Comparison of ENCODE assay signal across 8 cellular contexts in the genomic region with DNA sequence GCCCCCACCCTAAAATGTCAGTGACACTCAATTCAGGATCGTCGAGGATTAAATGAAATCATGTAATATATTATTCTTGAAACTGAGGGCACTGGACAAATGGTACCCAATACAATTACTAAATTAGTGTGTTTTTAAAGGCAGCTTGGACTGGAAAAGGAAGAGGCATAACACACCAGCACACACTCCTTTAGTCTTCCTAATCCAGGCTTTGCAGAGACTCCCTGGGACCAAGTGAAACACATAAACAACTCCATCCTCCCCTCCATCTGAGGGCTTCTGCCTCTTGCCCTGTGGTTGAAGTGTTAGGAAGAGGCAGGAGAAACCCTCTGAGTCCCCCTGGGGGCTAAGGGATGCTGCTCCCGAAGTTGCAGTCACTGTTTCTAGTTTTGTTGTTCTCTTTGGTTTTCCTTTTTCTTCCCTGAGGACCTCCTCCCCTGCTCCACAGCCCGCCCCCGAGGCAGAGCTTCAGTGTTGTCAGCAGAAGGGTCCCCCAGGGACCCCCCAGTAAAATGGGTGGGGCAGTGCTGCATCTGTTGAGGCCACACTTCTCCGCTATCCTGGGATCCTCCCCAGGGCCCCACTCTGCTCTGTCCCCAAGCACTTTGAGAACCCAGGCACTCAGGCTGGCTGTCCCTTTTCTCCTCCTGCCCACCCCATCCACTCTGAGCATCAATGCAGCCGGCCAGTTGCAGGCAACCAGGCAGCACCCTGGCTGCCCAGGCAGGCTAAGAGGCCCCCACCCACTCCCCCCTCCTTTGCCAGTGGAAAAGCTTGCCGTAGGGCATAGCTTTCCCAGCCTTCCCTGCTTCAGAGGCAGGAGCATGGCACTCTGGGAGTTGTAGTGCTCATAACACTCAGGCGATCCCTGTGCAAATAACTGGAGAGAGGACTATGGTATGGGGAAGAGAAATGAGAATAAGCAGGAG. TPM values are rescaled to one million over a fixed set of nuclear protein-coding genes. Genes with fewer than 3 reads are reported as not detected.
A peak's percentile ranks its signal among the peaks of the same experiment; 100 is the strongest.
DNase-seq lines count a peak whose midpoint lies in the region; ATAC-seq, FAIRE-seq and TF ChIP-seq lines count a peak whose summit lies in the region.

No MANE protein-coding gene starts in this region.

- no peak overlapping the region for H2AFZ ChIP-seq in GM23338

- H3K4me3 ChIP-seq in GM23338 = peak overlapping the region; percentile 45; the same call in 1 of the 2 replicates

- intact Hi-C loops in activated CD4-positive, alpha-beta memory T cell treated with anti-CD3 and anti-CD28 coated beads for 36 hours (cut with micrococcal nuclease) = no loop called here

- H3K4me1 ChIP-seq in GM23338 (ENCODE audit: insufficient read depth) = peaks cover 30% of the 10 kb centered on the region

- no peaks in the 10 kb centered on the region for H3K9me2 ChIP-seq in GM23338 (ENCODE audit: insufficient read depth)

- H3K27ac Mint-ChIP-seq in GM23338 = peak overlapping the region; percentile 74
- no peak overlapping the region for H3K27ac Mint-ChIP-seq in activated CD4-positive, alpha-beta memory T cell treated with anti-CD3 and anti-CD28 coated beads for 36 hours

- H3K27ac ChIP-seq in GM23338 (ENCODE audit: low read depth) = peak overlapping the region; percentile 59; the same call in 1 of the 2 replicates

- POLR2A ChIA-PET in activated CD4-positive, alpha-beta memory T cell treated with anti-CD3 and anti-CD28 coated beads for 36 hours (lab: Charles Lee) = interaction anchor here (1.4 kb wide), 1 partner anchor 11 kb away, joined by 4 read pairs; no protein-coding TSS in a partner anchor

- peak; percentile 7 to 14; a peak in 1 of 4 replicates for TF ChIP-seq CTCF in GM23338 (conservative IDR thresholded peaks at IDR 0.05; ENCODE audit: low read depth in 2 of 2)

- CTCF ChIA-PET in activated CD4-positive, alpha-beta memory T cell treated with anti-CD3 and anti-CD28 coated beads for 36 hours (lab: Charles Lee) = interaction anchor here (1.6 to 2.1 kb wide), 2 partner anchors 37 to 59 kb away, joined by 5 to 6 read pairs; no protein-coding TSS in a partner anchor

- no peaks in the 10 kb centered on the region; the same call in 2 of the 3 replicates for H3K9me3 Mint-ChIP-seq in GM23338
- H3K9me3 Mint-ChIP-seq in activated CD4-positive, alpha-beta memory T cell treated with anti-CD3 and anti-CD28 coated beads for 36 hours = no peaks in the 10 kb centered on the region

- H3K4me2 ChIP-seq in GM23338 = peak overlapping the region; percentile 76

- peaks cover 21% of the 10 kb centered on the region for H3K27me3 Mint-ChIP-seq in GM23338 (ENCODE audit: insufficient read depth, low read depth, poor library complexity)
- no peaks in the 10 kb centered on the region for H3K27me3 Mint-ChIP-seq in activated CD4-positive, alpha-beta memory T cell treated with anti-CD3 and anti-CD28 coated beads for 36 hours

- H3K36me3 Mint-ChIP-seq in GM23338 (ENCODE audit: low read depth) = peaks cover 13% of the 10 kb centered on the region
- peaks cover 3% of the 10 kb centered on the region for H3K36me3 Mint-ChIP-seq in activated CD4-positive, alpha-beta memory T cell treated with anti-CD3 and anti-CD28 coated beads for 36 hours

- no peak for FAIRE-seq in urothelium cell line (lab: Jason Lieb, UNC)

- H3K4me3 Mint-ChIP-seq in GM23338 = peak overlapping the region; percentile 48
- no peak overlapping the region for H3K4me3 Mint-ChIP-seq in activated CD4-positive, alpha-beta memory T cell treated with anti-CD3 and anti-CD28 coated beads for 36 hours

- H3K36me3 ChIP-seq in GM23338 (ENCODE audit: insufficient read depth) = no peaks in the 10 kb centered on the region

- 0 out of 2 replicates have a peak, but pooled peaks cover 12% of the 10 kb centered on the region for H3F3A ChIP-seq in GM23338 (replicated peaks; ENCODE audit: low read depth)

- peaks cover 24% of the 10 kb centered on the region for H3K79me2 ChIP-seq in GM23338 (replicated peaks; ENCODE audit: insufficient read depth)

- peak; percentile 58 for DNase-seq in GM23338 (ENCODE audit: low spot score)
- peak; percentile 71 to 84 for DNase-seq in NCI-H526 (lab: John Stamatoyannopoulos, UW)
- peak; percentile 47 for DNase-seq in dermis blood vessel endothelial cell
- peak; percentile 27 to 61 for DNase-seq in lung microvascular endothelial cell (ENCODE audit: low read depth in 2 of 2)
- DNase-seq in urothelium cell line (ENCODE audit: low spot score) = peak; percentile 51
- DNase-seq in activated CD4-positive, alpha-beta memory T cell treated with anti-CD3 and anti-CD28 coated beads for 36 hours = no peak
- no peak for DNase-seq in DMS79 (lab: John Stamatoyannopoulos, UW)

- peaks cover 49% of the 10 kb centered on the region for H3K4me1 Mint-ChIP-seq in GM23338
- H3K4me1 Mint-ChIP-seq in activated CD4-positive, alpha-beta memory T cell treated with anti-CD3 and anti-CD28 coated beads for 36 hours (ENCODE audit: low read depth) = peaks cover 9% of the 10 kb centered on the region

- peaks cover 11% of the 10 kb centered on the region for H4K20me1 ChIP-seq in GM23338 (replicated peaks; ENCODE audit: insufficient read depth)

- ATAC-seq in GM23338 = peak; percentile 85
- no peak for ATAC-seq in GM19328 (IDR thresholded peaks at IDR 0.05; ENCODE audit: unreplicated experiment)

- H3K27me3 ChIP-seq in GM23338 (ENCODE audit: insufficient read depth) = no peaks in the 10 kb centered on the region

TF ChIP-seq in GM23338, 12 proteins besides CTCF, POLR2A, EP300 and RAD21 (continues in another document):
- no peak for TF ChIP-seq CREB1 (CRISPR knock-in tag; IDR thresholded peaks at IDR 0.05; ENCODE audit: low read depth)
- no peak for TF ChIP-seq JUNB (IDR thresholded peaks at IDR 0.05; ENCODE audit: unreplicated experiment)
- TF ChIP-seq ETS1 (IDR thresholded peaks at IDR 0.05) = no peak
- no peak for TF ChIP-seq STAT1 (IDR thresholded peaks at IDR 0.05; ENCODE audit: unreplicated experiment)
- no peak for TF ChIP-seq ZNF331 (CRISPR knock-in tag; IDR thresholded peaks at IDR 0.05; ENCODE audit: low read depth)

RNA-seq across cellular contexts. Expression of gene TMEM63B, which starts 5.9 kb away (rescaled TPM):
- 30.2 and 36.0 TPM in 2 replicates for total RNA-seq in GM23338 (2014; rRNA removed; shearing (Covaris generic))
- polyA plus RNA-seq in GM23338 (2016; fragmentation: Nextera tagmentation; extraction: Ambion mirVana) = 8.0 and 10.1 TPM in 2 replicates
- total RNA-seq in dermis blood vessel endothelial cell (33.0 and 36.3 TPM in 2 replicates), lung microvascular endothelial cell (11.3 and 21.2 TPM in 2 replicates)
- total RNA-seq in activated CD4-positive, alpha-beta memory T cell treated with anti-CD3 and anti-CD28 coated beads for 36 hours = 10 to 100 TPM; 11.6 to 13.0 TPM

RNA-seq across cellular contexts. Expression of gene MRPL14, which starts 6.0 kb away (rescaled TPM):
- 62.6 and 70.0 TPM in 2 replicates for total RNA-seq in GM23338 (2014; rRNA removed; shearing (Covaris generic))
- 178 and 191 TPM in 2 replicates for polyA plus RNA-seq in GM23338 (2016; fragmentation: Nextera tagmentation; extraction: Ambion mirVana)
- total RNA-seq in dermis blood vessel endothelial cell (48.1 and 75.4 TPM in 2 replicates), lung microvascular endothelial cell (65.4 and 67.1 TPM in 2 replicates)
- 10 to 100 TPM; 49.5 to 50.1 TPM for total RNA-seq in activated CD4-positive, alpha-beta memory T cell treated with anti-CD3 and anti-CD28 coated beads for 36 hours

RNA-seq across cellular contexts. Expression of gene CAPN11, which starts 25.4 kb away (rescaled TPM):
- 1.2 and 1.7 TPM in 2 replicates for total RNA-seq in GM23338 (2014; rRNA removed; shearing (Covaris generic))
- polyA plus RNA-seq in GM23338 (2016; fragmentation: Nextera tagmentation; extraction: Ambion mirVana) = 0.61 and 1.1 TPM in 2 replicates
- total RNA-seq in dermis blood vessel endothelial cell = 0.28 and 2.2 TPM in 2 replicates
- total RNA-seq in lung microvascular endothelial cell = 0.20 and 0.65 TPM in 2 replicates
- total RNA-seq in activated CD4-positive, alpha-beta memory T cell treated with anti-CD3 and anti-CD28 coated beads for 36 hours = under 1 TPM in 1 of 2 experiments, not detected in 1; 0.12 TPM

Comparison
In these comparisons a context has a peak if more than half of its experiments do, and no peak if none do; other contexts are left out.
1. DNase-seq: peak in GM23338 (single experiment), NCI-H526 (2 of 2), dermis blood vessel endothelial cell (single experiment), lung microvascular endothelial cell (2 of 2) and urothelium cell line (single experiment); none in activated CD4-positive, alpha-beta memory T cell treated with anti-CD3 and anti-CD28 coated beads for 36 hours (single experiment) and DMS79 (single experiment).